ENCODE assay signal across 8 cellular contexts in genomic region chr12:91326043-91327027, GRCh38.
A peak's percentile ranks its signal among the peaks of the same experiment; 100 is the strongest.
DNase-seq lines count a peak whose midpoint lies in the region; ATAC-seq, FAIRE-seq and TF ChIP-seq lines count a peak whose summit lies in the region.

No MANE protein-coding gene starts in this region.

- peak; percentile 70 for TF ChIP-seq CTCF in GM13977 (IDR thresholded peaks at IDR 0.05; ENCODE audit: extremely low read depth, insufficient read depth, missing control alignments)
- TF ChIP-seq CTCF in breast epithelium (IDR thresholded peaks at IDR 0.05) = peak; percentile 50 to 69 (median 51)
- TF ChIP-seq CTCF in kidney (IDR thresholded peaks at IDR 0.05; ENCODE audit: borderline replicate concordance, extremely low read depth, insufficient read depth) = peak; percentile 55

- H3K9me3 ChIP-seq in SJSA1 (replicated peaks) (no peaks in the 10 kb centered on the region), breast epithelium (no peaks in the 10 kb centered on the region), kidney (ENCODE audit: control insufficient read depth in 1 of 2, low read length in 2 of 2) (no peaks in the 10 kb centered on the region)

- DNase-seq in AML-193 (lab: John Stamatoyannopoulos, UW) (peak; percentile 14 to 38), GM13977 (ENCODE audit: low spot score) (peak; percentile 25), SJSA1 (ENCODE audit: low read depth in 1 of 2, low spot score in 2 of 2) (peak; percentile 56 to 70), breast epithelium (ENCODE audit: low spot score in 2 of 2) (no peak), kidney (no peak)
- DNase-seq in stimulated activated CD4-positive, alpha-beta T cell treated with anti-CD3 and anti-CD28 coated beads, Interleukin-4, amount 100 ng/mL, for 1 hour = peak; percentile 3

- in situ Hi-C loops in GM13977 (cut with MboI; ENCODE audit: low pct_unique_long_range_greater_than_20kb, low sequenced_read_pairs, unreplicated experiment) = loop anchor here (25.0 kb wide), 1 partner anchor 139 kb away; the partner anchor contains the start of gene DCN

- peak; percentile 57 for FAIRE-seq in kidney (lab: Jason Lieb, UNC)

- no peak overlapping the region for H3K9ac ChIP-seq in kidney (ENCODE audit: low read length in 2 of 2)

- H3K27me3 ChIP-seq in SJSA1 (replicated peaks) (no peaks in the 10 kb centered on the region), breast epithelium (no peaks in the 10 kb centered on the region)

- intact Hi-C loops in breast epithelium (cut with DNase I; ENCODE audit: low total_unique reads) = no loop called here
- intact Hi-C loops in kidney (cut with DNase I) = loop anchor here (10.0 kb wide), 1 partner anchor 152 kb away; no protein-coding TSS in a partner anchor

- H3K27ac ChIP-seq in SJSA1 (peak overlapping the region; percentile 31), breast epithelium (peak overlapping the region; percentile 24 to 61), kidney (ENCODE audit: low read depth in 2 of 2, low read length in 2 of 2) (no peak overlapping the region)

- H3K4me3 ChIP-seq in SJSA1 (no peak overlapping the region), breast epithelium (peak overlapping the region in 2 of 3 donors; percentile 2 to 27), kidney (ENCODE audit: low read length in 2 of 2) (no peak overlapping the region)

- H3K36me3 ChIP-seq in SJSA1 (no peaks in the 10 kb centered on the region), breast epithelium (no peaks in the 10 kb centered on the region), kidney (ENCODE audit: control insufficient read depth in 1 of 2, insufficient read depth in 2 of 2, low read length in 2 of 2) (no peaks in the 10 kb centered on the region)

- TF ChIP-seq POLR2A in breast epithelium (IDR thresholded peaks at IDR 0.05) = no peak

- H3K4me1 ChIP-seq in SJSA1 (replicated peaks) = peaks cover 11% of the 10 kb centered on the region
- no peaks in the 10 kb centered on the region for H3K4me1 ChIP-seq in breast epithelium
- H3K4me1 ChIP-seq in kidney (ENCODE audit: control insufficient read depth in 1 of 2, insufficient read depth in 1 of 2, low read depth in 1 of 2, low read length in 2 of 2) = no peaks in the 10 kb centered on the region

- ATAC-seq in HG03520 (IDR thresholded peaks at IDR 0.05; ENCODE audit: unreplicated experiment) (peak; percentile 71), HG02610 (IDR thresholded peaks at IDR 0.05; ENCODE audit: unreplicated experiment) (no peak)

Comparison
In these comparisons a context has a peak if more than half of its experiments do, and no peak if none do; other contexts are left out.
1. DNase-seq: peak in AML-193 (2 of 2), GM13977 (single experiment), SJSA1 (2 of 2) and stimulated activated CD4-positive, alpha-beta T cell treated with anti-CD3 and anti-CD28 coated beads, Interleukin-4, amount 100 ng/mL, for 1 hour (single experiment); none in breast epithelium (0 of 2) and kidney (single experiment).
2. H3K27ac ChIP-seq: peak in SJSA1 (single experiment) and breast epithelium (2 of 2); none in kidney (0 of 2).
3. H3K4me3 ChIP-seq: peak in breast epithelium (2 of 3); none in SJSA1 (single experiment) and kidney (0 of 2).
4. Peak in every context shown above with its lines, with median percentiles within 50 percentile points of each other: CTCF ChIP-seq.